18 cellular contexts compared by ENCODE assay signal in genomic region chr1:157117527-157118057, GRCh38. TPM values are rescaled to one million over a fixed set of nuclear protein-coding genes. Genes with fewer than 3 reads are reported as not detected.
DNase-seq lines count a peak whose midpoint lies in the region; ATAC-seq, FAIRE-seq and TF ChIP-seq lines count a peak whose summit lies in the region.
"Had no signal": no experiment of that assay in that cellular context is flagged by ENCODE, and none has a peak within 500 bp of the region (broad histone marks: within the 10 kb centered on the region; RNA-seq: fewer than 3 reads in every experiment).

No MANE protein-coding gene starts in this region.

- TF ChIP-seq RAD21 in K562 (CRISPR knock-in tag; conservative IDR thresholded peaks at IDR 0.05 in 1 of 2, IDR thresholded peaks at IDR 0.05 in 1 of 2), result no peak

- H3K4me1 ChIP-seq in K562 (replicated peaks in 1 of 2; ENCODE audit: control insufficient read depth in 2 of 2, insufficient read depth in 2 of 2, low read length in 2 of 2), result peaks cover 0 to 6% of the 10 kb centered on the region in 2 experiments; a peak in 3 of 5 replicates

- in situ Hi-C loops in K562 (cut with MboI), result no loop called here

- H3K27me3 ChIP-seq in K562 (ENCODE audit: control insufficient read depth in 2 of 2, insufficient read depth in 2 of 2, low read length in 2 of 2), result peaks cover 22 to 28% of the 10 kb centered on the region in 2 experiments; a peak in 4 of 5 replicates

- DNase-seq in DMS79 (lab: John Stamatoyannopoulos, UW) (peak; percentile 50), GM19239 (ENCODE audit: insufficient read length, low spot score) (no peak), MV-4-11 (lab: John Stamatoyannopoulos, UW) (peak; percentile 34), K562 (ENCODE audit: extremely low read depth in 1 of 4, low spot score in 3 of 4) (no peak), NCI-H774 (lab: John Stamatoyannopoulos, UW) (no peak), NCI-H2029 treated with DMSO at 0.1 percent for 48 hours (lab: John Stamatoyannopoulos, UW) (no peak), urothelium cell line (ENCODE audit: low spot score) (no peak)
- DNase-seq: activated CD4-positive, alpha-beta T cell treated with anti-CD3 and anti-CD28 coated beads for 4 hours; HCEC 1CT; heart left ventricle; NCI-H69; occipital lobe; stimulated activated CD4-positive, alpha-beta T cell treated with anti-CD3 and anti-CD28 coated beads, Interleukin-15, amount 100 ng/mL, for 24 hours had no signal

- no peaks in the 10 kb centered on the region for H3K9me3 ChIP-seq in K562 (replicated peaks; ENCODE audit: control insufficient read depth, insufficient read depth, low read depth, low read length)
- H3K9me3 ChIP-seq: heart left ventricle had no signal

- no peaks in the 10 kb centered on the region for H4K20me1 ChIP-seq in K562 (replicated peaks; ENCODE audit: control insufficient read depth, insufficient read depth, low read length)

- no peak overlapping the region for H3K9ac ChIP-seq in K562 (ENCODE audit: insufficient read depth in 1 of 2, low read depth in 2 of 2, low read length in 2 of 2)

- no peak overlapping the region for H3K4me2 ChIP-seq in K562 (ENCODE audit: insufficient read depth, low read length)

- no peaks in the 10 kb centered on the region for H3K36me3 ChIP-seq in K562 (ENCODE audit: control insufficient read depth, insufficient read depth, low read length)

- intact Hi-C loops in K562 (cut with micrococcal nuclease), result no loop called here

- FAIRE-seq in GM19239 (lab: Jason Lieb, UNC) (peak; percentile 53), K562 (lab: Jason Lieb, UNC) (no peak), urothelium cell line (lab: Jason Lieb, UNC) (no peak)

- H3K9me1 ChIP-seq in K562 (ENCODE audit: control insufficient read depth, insufficient read depth, low read length), result no peaks in the 10 kb centered on the region

- H3K79me2 ChIP-seq in K562 (ENCODE audit: control insufficient read depth, insufficient read depth, low read length), result no peaks in the 10 kb centered on the region

- H3K4me3 ChIP-seq in K562, result no peak overlapping the region
- H3K4me3 ChIP-seq: cardiac muscle cell, heart left ventricle had no signal

- 14% methylated on average over 4 of the region's 4 CpGs for WGBS in K562 (ENCODE audit: insufficient coverage, low coverage, missing lambda C conversion rate)

- ATAC-seq in K562 (no peak), GM19397 (IDR thresholded peaks at IDR 0.05; ENCODE audit: unreplicated experiment) (no peak)
- ATAC-seq: heart left ventricle, SK-N-SH treated with all-trans-retinoic acid at 6 μM for 48 hours had no signal

- TF ChIP-seq POLR2A in K562 (conservative IDR thresholded peaks at IDR 0.05), result no peak

- POLR2A ChIA-PET in K562 (lab: Yijun Ruan, JAX), result interaction anchor here (0.7 kb wide), 1 partner anchor 27 kb away, joined by 4 read pairs; no protein-coding TSS in a partner anchor

- CTCF ChIA-PET in K562 (lab: Yijun Ruan, JAX; ENCODE audit: low intra/inter-chr PET ratio), result no interaction called here

- no peak overlapping the region for H2AFZ ChIP-seq in K562 (ENCODE audit: low read depth, low read length)

- no TSS peak for BruUV-seq in K562 (replicated peaks; lab: Mats Ljungman, UMichigan)

- no peak for TF ChIP-seq EP300 in K562 (IDR thresholded peaks at IDR 0.05; ENCODE audit: low read length)

- H3K27ac ChIP-seq in K562 (ENCODE audit: extremely low read depth, low read depth, low read length), result no peak overlapping the region
- H3K27ac ChIP-seq: cardiac muscle cell, heart left ventricle had no signal

- TF ChIP-seq CTCF in K562 (IDR thresholded peaks at IDR 0.05 in 2 of 3, conservative IDR thresholded peaks at IDR 0.05 in 1 of 3; ENCODE audit: insufficient read depth in 2 of 3, low read depth in 1 of 3, low read length in 3 of 3), result no peak

TF ChIP-seq in K562, 482 proteins besides CTCF, POLR2A, EP300 and RAD21:
- TF ChIP-seq MBD2 (IDR thresholded peaks at IDR 0.05; ENCODE audit: borderline replicate concordance, low read depth) (no peak), ZNF766 (CRISPR knock-in tag; conservative IDR thresholded peaks at IDR 0.05) (no peak), SPI1 (IDR thresholded peaks at IDR 0.05; ENCODE audit: borderline replicate concordance, low read depth, low read length) (peak; percentile 86)
- TF ChIP-seq, protein P1, sequence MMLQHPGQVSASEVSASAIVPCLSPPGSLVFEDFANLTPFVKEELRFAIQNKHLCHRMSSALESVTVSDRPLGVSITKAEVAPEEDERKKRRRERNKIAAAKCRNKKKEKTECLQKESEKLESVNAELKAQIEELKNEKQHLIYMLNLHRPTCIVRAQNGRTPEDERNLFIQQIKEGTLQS (IDR thresholded peaks at IDR 0.05), result no peak
- TF ChIP-seq, protein P1 (CRISPR knock-in tag; conservative IDR thresholded peaks at IDR 0.05), result no peak
TF ChIP-seq in K562: peak in this region for 1.

RNA-seq across cellular contexts. Expression of gene ETV3L, which starts 18.0 kb away (rescaled TPM):
- total RNA-seq in K562 (2011; cell fraction: chromatin; rRNA removed; ENCODE audit: low replicate concordance), result not detected in 2 replicates
- not detected in 2 replicates for total RNA-seq in K562 (2011; cell fraction: nucleolus; rRNA removed)
- not detected in 2 replicates for total RNA-seq in K562 (2011; cell fraction: nucleoplasm; rRNA removed)
- total RNA-seq in K562 (2014; rRNA removed), result not detected in 2 replicates
- not detected in 2 replicates for total RNA-seq in K562 (2014; rRNA removed; fragmentation: Illumina TruSeq; extraction: Trizol)
- total RNA-seq in K562 (2015; rRNA removed; fragmentation: Illumina TruSeq; extraction: Trizol), result not detected in 2 replicates
- not detected in 2 replicates for total RNA-seq in K562 (2021)
- polyA plus RNA-seq in K562 (2011; rRNA removed), result not detected in 2 replicates
- not detected in 2 replicates for polyA plus RNA-seq in K562 (2011; cell fraction: cytosol; rRNA removed)
- 0.09 TPM in 1 of 2 replicates, not detected in the other for polyA plus RNA-seq in K562 (2011; cell fraction: nucleus; rRNA removed)
- not detected in 2 replicates for polyA plus RNA-seq in K562 (2012)
- polyA plus RNA-seq in K562 (2014; fragmentation: Illumina TruSeq; extraction: Trizol), result not detected in 2 replicates
- polyA plus RNA-seq in K562 (2014; fragmentation: Nextera tagmentation; extraction: Ambion mirVana), result not detected
- not detected in 2 replicates for polyA plus RNA-seq in K562 (2014; rRNA removed)
- not detected in 2 replicates for polyA minus RNA-seq in K562 (2011; rRNA and poly(A)+ RNA removed)
- polyA minus RNA-seq in K562 (2011; cell fraction: cytosol; rRNA and poly(A)+ RNA removed), result not detected in 2 replicates
- not detected in 2 replicates for polyA minus RNA-seq in K562 (2011; cell fraction: nucleus; rRNA and poly(A)+ RNA removed)
- total RNA-seq: cardiac muscle cell, heart left ventricle, liver, occipital lobe had no signal
- polyA plus RNA-seq: BJ, cardiac muscle cell, heart left ventricle, liver had no signal

RNA-seq across cellular contexts. Expression of gene ETV3, which starts 20.6 kb away (rescaled TPM):
- total RNA-seq in K562 (2011; cell fraction: chromatin; rRNA removed; ENCODE audit: low replicate concordance), result 21.7 and 44.9 TPM in 2 replicates
- total RNA-seq in K562 (2011; cell fraction: nucleolus; rRNA removed), result 14.7 and 15.8 TPM in 2 replicates
- total RNA-seq in K562 (2011; cell fraction: nucleoplasm; rRNA removed), result 33.9 and 53.1 TPM in 2 replicates
- total RNA-seq in K562 (2014; rRNA removed) (6.4 and 8.4 TPM in 2 replicates), K562 (2014; rRNA removed; fragmentation: Illumina TruSeq; extraction: Trizol) (10.7 and 11.4 TPM in 2 replicates), K562 (2015; rRNA removed; fragmentation: Illumina TruSeq; extraction: Trizol) (10.4 and 11.2 TPM in 2 replicates), K562 (2021) (13.9 and 16.0 TPM in 2 replicates)
- polyA plus RNA-seq in K562 (2011; rRNA removed) (7.7 and 9.0 TPM in 2 replicates), K562 (2014; fragmentation: Illumina TruSeq; extraction: Trizol) (8.2 and 9.1 TPM in 2 replicates), K562 (2014; fragmentation: Nextera tagmentation; extraction: Ambion mirVana) (1 to 10 TPM; 3.1 to 5.4 TPM), K562 (2014; rRNA removed) (7.2 TPM in 2 replicates)
- 5.0 and 6.0 TPM in 2 replicates for polyA plus RNA-seq in K562 (2011; cell fraction: cytosol; rRNA removed)
- polyA plus RNA-seq in K562 (2011; cell fraction: nucleus; rRNA removed), result 8.2 and 8.4 TPM in 2 replicates
- polyA plus RNA-seq in K562 (2012), result 6.9 and 8.4 TPM in 2 replicates
- 25.5 and 30.0 TPM in 2 replicates for polyA minus RNA-seq in K562 (2011; rRNA and poly(A)+ RNA removed)
- polyA minus RNA-seq in K562 (2011; cell fraction: cytosol; rRNA and poly(A)+ RNA removed), result 8.7 and 10.9 TPM in 2 replicates
- 13.2 and 23.4 TPM in 2 replicates for polyA minus RNA-seq in K562 (2011; cell fraction: nucleus; rRNA and poly(A)+ RNA removed)

Comparison
In these comparisons a context has a peak if more than half of its experiments do, and no peak if none do; other contexts are left out.
1. DNase-seq: peak in DMS79 (single experiment) and MV-4-11 (single experiment); none in GM19239 (single experiment), K562 (0 of 4), NCI-H774 (single experiment), NCI-H2029 treated with DMSO at 0.1 percent for 48 hours (single experiment) and urothelium cell line (single experiment).